In the genomic region with DNA sequence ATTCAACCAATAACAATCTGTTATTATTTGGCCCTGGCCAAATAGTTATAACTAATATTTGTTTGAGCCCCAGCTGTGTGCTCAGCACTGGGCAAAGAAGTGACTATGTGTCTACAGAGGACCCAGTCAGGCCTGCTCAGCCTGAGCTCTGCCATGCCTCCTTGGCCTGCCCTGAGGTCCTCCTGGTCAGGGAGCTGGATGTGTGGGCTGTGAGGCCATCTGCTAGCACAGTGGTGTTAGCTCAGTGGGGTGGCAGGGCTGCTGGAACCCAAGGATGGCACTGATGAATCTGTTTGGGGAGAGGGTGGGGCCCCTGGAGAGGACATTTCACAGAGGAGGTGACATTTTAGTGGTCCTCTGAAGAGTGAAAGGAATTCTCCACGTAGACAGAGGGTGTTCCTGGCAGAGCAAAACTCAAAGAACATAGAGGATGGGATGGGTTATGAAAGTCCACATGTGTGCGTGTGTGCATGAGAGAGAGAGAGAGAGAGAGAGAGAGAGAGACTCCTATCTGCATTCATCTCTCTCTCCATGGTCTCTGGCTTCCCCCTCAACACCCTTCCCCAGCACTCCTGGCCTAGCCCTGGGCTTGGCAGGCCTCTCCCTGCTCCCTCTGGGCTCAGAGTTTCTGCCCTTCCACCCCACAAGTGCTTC, we compare ENCODE assay signal across 1 cellular context.
TF ChIP-seq lines count a peak whose summit lies in the region.

No MANE protein-coding gene starts in this region.

TF ChIP-seq in A549, 52 proteins besides CTCF, POLR2A, EP300 and RAD21 (continued from another document):
- no peak for TF ChIP-seq ZFP36 (IDR thresholded peaks at IDR 0.05; ENCODE audit: borderline replicate concordance, partially characterized antibody)
- TF ChIP-seq TP53 (CRISPR knock-in tag; IDR thresholded peaks at IDR 0.05) = no peak
- TF ChIP-seq BHLHE40 (IDR thresholded peaks at IDR 0.05; ENCODE audit: low read depth, low read length) = no peak
- TF ChIP-seq MAFK (IDR thresholded peaks at IDR 0.05; ENCODE audit: partially characterized antibody) = no peak
TF ChIP-seq in A549: peak in this region for 0.
